ENCODE assay signal across 32 cellular contexts in genomic region chr6:169684056-169684455, GRCh38.
"Had no signal": no experiment of that assay in that cellular context is flagged by ENCODE, and none has a peak within 500 bp of the region (broad histone marks: within the 10 kb centered on the region; RNA-seq: fewer than 3 reads in every experiment).

No MANE protein-coding gene starts in this region.

- H3K27me3 ChIP-seq: adrenal gland, body of pancreas, esophagus squamous epithelium had no signal

- H3K4me3 ChIP-seq: adrenal gland, body of pancreas, coronary artery, esophagus squamous epithelium had no signal

- H3K36me3 ChIP-seq: adrenal gland had no signal

- H3K27ac Mint-ChIP-seq: activated CD4-positive, alpha-beta memory T cell treated with anti-CD3 and anti-CD28 coated beads for 36 hours; activated CD4-positive, alpha-beta T cell treated with anti-CD3 and anti-CD28 coated beads for 36 hours; activated CD4-positive, alpha-beta T cell treated with anti-CD3 and anti-CD28 coated beads, Interleukin-2, amount 10 ng/mL, durations not matched to agents 24 days and 14 days; activated CD8-positive, alpha-beta memory T cell treated with anti-CD3 and anti-CD28 coated beads, Interleukin-2, amount 10 ng/mL, durations not matched to agents 7 days and 5 days; activated CD8-positive, alpha-beta T cell treated with anti-CD3 and anti-CD28 coated beads, Interleukin-2, amount 10 ng/mL, durations not matched to agents 7 days and 5 days; activated naive CD4-positive, alpha-beta T cell treated with anti-CD3 and anti-CD28 coated beads for 36 hours; activated naive CD4-positive, alpha-beta T cell treated with anti-CD3 and anti-CD28 coated beads, Interleukin-2, amount 50 U/mL, for 24 hours; activated naive CD8-positive, alpha-beta T cell treated with anti-CD3 and anti-CD28 coated beads for 36 hours; activated naive CD8-positive, alpha-beta T cell treated with anti-CD3 and anti-CD28 coated beads, Interleukin-2, amount 50 U/mL, for 24 hours; activated T-helper 1 cell treated with anti-CD3 and anti-CD28 coated beads, Interleukin-12 subunit alpha, Interleukin-12 subunit beta, Interleukin-2, Interleukin-4 antibody, amounts not matched to agents 30 ng/mL and 10 ng/mL and 1 ng/mL, durations not matched to agents 14 hours and 24 hours and 36 hours; activated T-helper 2 cell treated with anti-CD3 and anti-CD28 coated beads, Interferon-gamma antibody, Interleukin-2, Interleukin-4, amounts not matched to agents 10 μg/mL and 5 μg/mL and 100 μg/mL, durations not matched to agents 14 hours and 24 hours and 36 hours had no signal

- H3K4me3 Mint-ChIP-seq: activated CD4-positive, alpha-beta memory T cell treated with anti-CD3 and anti-CD28 coated beads for 36 hours; activated CD4-positive, alpha-beta T cell treated with anti-CD3 and anti-CD28 coated beads for 36 hours; activated CD4-positive, alpha-beta T cell treated with anti-CD3 and anti-CD28 coated beads, Interleukin-2, amount 10 ng/mL, durations not matched to agents 24 days and 14 days; activated CD8-positive, alpha-beta memory T cell treated with anti-CD3 and anti-CD28 coated beads, Interleukin-2, amount 10 ng/mL, durations not matched to agents 7 days and 5 days; activated CD8-positive, alpha-beta T cell treated with anti-CD3 and anti-CD28 coated beads, Interleukin-2, amount 10 ng/mL, durations not matched to agents 7 days and 5 days; activated naive CD4-positive, alpha-beta T cell treated with anti-CD3 and anti-CD28 coated beads for 36 hours; activated naive CD4-positive, alpha-beta T cell treated with anti-CD3 and anti-CD28 coated beads, Interleukin-2, amount 50 U/mL, for 24 hours; activated naive CD8-positive, alpha-beta T cell treated with anti-CD3 and anti-CD28 coated beads for 36 hours; activated naive CD8-positive, alpha-beta T cell treated with anti-CD3 and anti-CD28 coated beads, Interleukin-2, amount 50 U/mL, for 24 hours; activated T-helper 1 cell treated with anti-CD3 and anti-CD28 coated beads, Interleukin-12 subunit alpha, Interleukin-12 subunit beta, Interleukin-2, Interleukin-4 antibody, amounts not matched to agents 30 ng/mL and 10 ng/mL and 1 ng/mL, durations not matched to agents 14 hours and 24 hours and 36 hours; central memory CD8-positive, alpha-beta T cell; effector memory CD8-positive, alpha-beta T cell had no signal

- H3K4me1 ChIP-seq: adrenal gland, body of pancreas had no signal

- H3K9me3 ChIP-seq: body of pancreas had no signal

- FAIRE-seq: endometrium, endothelial cell of umbilical vein, frontal cortex had no signal

- DNase-seq: activated CD4-positive, alpha-beta memory T cell treated with anti-CD3 and anti-CD28 coated beads for 36 hours; activated CD4-positive, alpha-beta T cell treated with anti-CD3 and anti-CD28 coated beads for 36 hours; activated CD4-positive, CD25-positive, alpha-beta regulatory T cell; activated CD4-positive, CD25-positive, alpha-beta regulatory T cell treated with anti-CD3 and anti-CD28 coated beads, Interleukin-2, amount 50 U/mL, for 72 hours; activated CD8-positive, alpha-beta memory T cell treated with anti-CD3 and anti-CD28 coated beads, Interleukin-2, amount 10 ng/mL, durations not matched to agents 7 days and 5 days; activated CD8-positive, alpha-beta memory T cell treated with anti-CD3 and anti-CD28 coated beads, Interleukin-2, amount 50 U/mL, for 4 hours; activated CD8-positive, alpha-beta T cell treated with anti-CD3 and anti-CD28 coated beads, Interleukin-2, amount 10 ng/mL, durations not matched to agents 7 days and 5 days; activated effector memory CD4-positive, alpha-beta T cell treated with anti-CD3 and anti-CD28 coated beads, Interleukin-2, amount 50 U/mL, for 16 hours; activated naive CD4-positive, alpha-beta T cell treated with anti-CD3 and anti-CD28 coated beads for 36 hours; activated naive CD8-positive, alpha-beta T cell treated with anti-CD3 and anti-CD28 coated beads for 36 hours; activated naive CD8-positive, alpha-beta T cell treated with anti-CD3 and anti-CD28 coated beads, Interleukin-2, amount 50 U/mL, for 24 hours; activated T-cell treated with anti-CD3 and anti-CD28 coated beads, Interleukin-2, amount 50 U/mL, for 1 hour; activated T-cell treated with anti-CD3 and anti-CD28 coated beads, Interleukin-2, amount 50 U/mL, for 48 hours; adrenal gland; amygdala; aorta; body of pancreas; dermis blood vessel endothelial cell; effector CD4-positive, alpha-beta T cell; effector memory CD8-positive, alpha-beta T cell; esophagus squamous epithelium; head of caudate nucleus; T-helper 2 cell had no signal

- ATAC-seq: activated CD4-positive, alpha-beta T cell treated with anti-CD3 and anti-CD28 coated beads for 36 hours; activated CD8-positive, alpha-beta memory T cell treated with anti-CD3 and anti-CD28 coated beads, Interleukin-2, amount 10 ng/mL, durations not matched to agents 7 days and 5 days; activated CD8-positive, alpha-beta T cell treated with anti-CD3 and anti-CD28 coated beads, Interleukin-2, amount 10 ng/mL, durations not matched to agents 7 days and 5 days; activated naive CD8-positive, alpha-beta T cell treated with anti-CD3 and anti-CD28 coated beads, Interleukin-2, amount 50 U/mL, for 24 hours; body of pancreas; effector memory CD8-positive, alpha-beta T cell had no signal

- H3K27me3 Mint-ChIP-seq: activated CD4-positive, alpha-beta memory T cell treated with anti-CD3 and anti-CD28 coated beads for 36 hours; activated CD4-positive, alpha-beta T cell treated with anti-CD3 and anti-CD28 coated beads for 36 hours; activated CD4-positive, alpha-beta T cell treated with anti-CD3 and anti-CD28 coated beads, Interleukin-2, amount 10 ng/mL, durations not matched to agents 24 days and 14 days; activated CD8-positive, alpha-beta memory T cell treated with anti-CD3 and anti-CD28 coated beads, Interleukin-2, amount 10 ng/mL, durations not matched to agents 7 days and 5 days; activated naive CD4-positive, alpha-beta T cell treated with anti-CD3 and anti-CD28 coated beads, Interleukin-2, amount 50 U/mL, for 24 hours; activated naive CD8-positive, alpha-beta T cell treated with anti-CD3 and anti-CD28 coated beads for 36 hours; activated naive CD8-positive, alpha-beta T cell treated with anti-CD3 and anti-CD28 coated beads, Interleukin-2, amount 50 U/mL, for 24 hours; central memory CD8-positive, alpha-beta T cell; effector memory CD8-positive, alpha-beta T cell had no signal

- H3K27ac ChIP-seq: adrenal gland, body of pancreas, coronary artery, esophagus squamous epithelium had no signal

- H3K4me1 Mint-ChIP-seq: activated CD4-positive, alpha-beta T cell treated with anti-CD3 and anti-CD28 coated beads, Interleukin-2, amount 10 ng/mL, durations not matched to agents 24 days and 14 days had no signal
